In the genomic region with DNA sequence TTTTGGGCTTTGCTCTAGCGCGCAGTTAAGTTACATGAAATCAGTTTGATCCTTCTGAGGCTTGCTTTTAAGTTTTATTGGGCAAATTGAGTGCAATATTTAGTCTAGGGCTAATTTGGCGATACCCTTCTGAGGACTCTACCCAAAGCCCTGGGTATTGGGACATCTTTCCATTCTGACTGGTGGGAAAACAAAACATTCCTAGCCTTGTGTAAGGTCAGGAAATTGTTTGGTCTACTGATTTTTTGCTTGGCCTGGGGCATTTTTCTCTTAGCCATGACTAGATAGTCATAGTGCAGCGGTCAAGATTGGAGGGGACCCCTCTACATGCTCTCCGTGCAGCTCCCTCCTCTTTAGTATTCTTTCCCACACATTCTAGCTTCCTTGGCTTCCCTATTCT, we compare ENCODE assay signal across 26 cellular contexts.
"Had no signal": no experiment of that assay in that cellular context is flagged by ENCODE, and none has a peak within 500 bp of the region (broad histone marks: within the 10 kb centered on the region; RNA-seq: fewer than 3 reads in every experiment).

No MANE protein-coding gene starts in this region.

- H3K9me3 ChIP-seq: SJSA1, SK-N-SH had no signal

- H3K36me3 ChIP-seq: SJSA1 had no signal

- H3K4me1 ChIP-seq: SJSA1 had no signal

- H3K4me3 ChIP-seq: SJSA1 had no signal

- H3K9ac ChIP-seq: SK-N-SH had no signal

- ATAC-seq: activated CD8-positive, alpha-beta T cell treated with anti-CD3 and anti-CD28 coated beads for 36 hours; Panc1 had no signal

- DNase-seq: activated CD4-positive, alpha-beta T cell treated with anti-CD3 and anti-CD28 coated beads, Interleukin-2, amount 10 ng/mL, durations not matched to agents 24 days and 14 days; activated CD4-positive, alpha-beta T cell treated with anti-CD3 and anti-CD28 coated beads, Interleukin-2, amount 50 U/mL, for 4 hours; activated CD8-positive, alpha-beta T cell treated with anti-CD3 and anti-CD28 coated beads for 36 hours; activated gamma-delta T cell; activated naive CD4-positive, alpha-beta T cell treated with Interleukin-2 at 50 U/mL for 16 hours; activated naive CD8-positive, alpha-beta T cell treated with anti-CD3 and anti-CD28 coated beads, Interleukin-2, amount 10 ng/mL, durations not matched to agents 7 days and 5 days; activated T-cell treated with anti-CD3 and anti-CD28 coated beads, Interleukin-2, amount 50 U/mL, for 24 hours; anterior cingulate cortex; central memory CD4-positive, alpha-beta T cell; Kasumi-1; KG1; NCI-H1092 treated with DMSO at 0.1 percent for 48 hours; NCI-H1417; NCI-H146; NCI-H187; NCI-H2081; NCI-H226; NCI-H446 treated with DMSO at 0.1 percent for 48 hours; NCI-H524 treated with DMSO at 0.1 percent for 48 hours; RPMI8226; SHP77 treated with DMSO at 0.1 percent for 48 hours; SK-N-SH had no signal

- FAIRE-seq: bronchial epithelial cell, TTC549 had no signal

- H3K27ac ChIP-seq: SJSA1 had no signal
